In genomic region chr2:229431331-229431954, GRCh38 we compare ENCODE assay signal across 9 cellular contexts.
DNase-seq lines count a peak whose midpoint lies in the region; ATAC-seq and TF ChIP-seq lines count a peak whose summit lies in the region.
"Had no signal": no experiment of that assay in that cellular context is flagged by ENCODE, and none has a peak within 500 bp of the region (broad histone marks: within the 10 kb centered on the region; RNA-seq: fewer than 3 reads in every experiment).

No MANE protein-coding gene starts in this region.

- no peak overlapping the region for H3K27ac ChIP-seq in left lung
- H3K27ac ChIP-seq: SJCRH30 had no signal

- no peaks in the 10 kb centered on the region for H3K4me1 ChIP-seq in left lung
- H3K4me1 ChIP-seq: SJCRH30 had no signal

- H3K27me3 ChIP-seq in left lung: no peaks in the 10 kb centered on the region

- intact Hi-C loops in left lung (cut with DNase I): loop anchor here in 1 of 2 donors (10.0 kb wide), 1 partner anchor 143 kb away; no protein-coding TSS in a partner anchor

- in situ Hi-C loops in astrocyte of the cerebellum (cut with HindIII; ENCODE audit: low sequenced_read_pairs): no loop called here

- H3K9me3 ChIP-seq in left lung: peaks cover 0 to 4% of the 10 kb centered on the region in 2 donors

- no peaks in the 10 kb centered on the region for H3K36me3 ChIP-seq in left lung
- H3K36me3 ChIP-seq: SJCRH30 had no signal

- ATAC-seq in left lung (peak; percentile 41), GM18867 (IDR thresholded peaks at IDR 0.05; ENCODE audit: unreplicated experiment) (no peak)

- peak; percentile 37 for DNase-seq in GM03348 (ENCODE audit: low spot score)
- peak; percentile 55 for DNase-seq in MV-4-11 (lab: John Stamatoyannopoulos, UW)
- DNase-seq in astrocyte of the cerebellum (ENCODE audit: low read depth): peak; percentile 65
- no peak for DNase-seq in left lung
- DNase-seq in effector CD8-positive, alpha-beta T cell (lab: John Stamatoyannopoulos, UW): no peak
- no peak for DNase-seq in ureter (ENCODE audit: low spot score)
- no peak for DNase-seq in cortex of kidney (lab: John Stamatoyannopoulos, UW)

- TF ChIP-seq CTCF in astrocyte of the cerebellum (IDR thresholded peaks at IDR 0.05; ENCODE audit: low read depth, low read length, missing control alignments) (peak; percentile 22), left lung (IDR thresholded peaks at IDR 0.05) (peak in 1 of 2 donors; percentile 19)

- H3K4me3 ChIP-seq in astrocyte of the cerebellum (ENCODE audit: low read depth, low read length) (no peak overlapping the region), left lung (no peak overlapping the region)
- H3K4me3 ChIP-seq: SJCRH30 had no signal

Comparison
In these comparisons a context has a peak if more than half of its experiments do, and no peak if none do; other contexts are left out.
1. DNase-seq: peak in GM03348 (single experiment), MV-4-11 (single experiment) and astrocyte of the cerebellum (single experiment); none in left lung (0 of 2), effector CD8-positive, alpha-beta T cell (single experiment), ureter (single experiment) and cortex of kidney (single experiment).